21 cellular contexts compared by ENCODE assay signal in genomic region chr10:35961501-35961900, GRCh38.
A peak's percentile ranks its signal among the peaks of the same experiment; 100 is the strongest.
DNase-seq lines count a peak whose midpoint lies in the region; ATAC-seq and TF ChIP-seq lines count a peak whose summit lies in the region.
"Had no signal": no experiment of that assay in that cellular context is flagged by ENCODE, and none has a peak within 500 bp of the region (broad histone marks: within the 10 kb centered on the region; RNA-seq: fewer than 3 reads in every experiment).

No MANE protein-coding gene starts in this region.

- intact Hi-C loops in uterus (cut with DNase I; ENCODE audit: low total_unique reads) = no loop called here

- no peaks in the 10 kb centered on the region for H3K27me3 Mint-ChIP-seq in chondrocyte (ENCODE audit: low read depth)
- H3K27me3 Mint-ChIP-seq: activated naive CD4-positive, alpha-beta T cell treated with anti-CD3 and anti-CD28 coated beads, Interleukin-2, amount 50 U/mL, for 24 hours; CD8-positive, alpha-beta memory T cell; progenitor cell of endocrine pancreas; stimulated activated naive B cell treated with anti-CD40 and anti-IgM and Interleukin-4, amounts not matched to agents 10 μg/mL and 1 μg/mL and 100 μg/mL, for 72 hours had no signal

- TF ChIP-seq CTCF in AG09309 (IDR thresholded peaks at IDR 0.05; ENCODE audit: control insufficient read depth, insufficient read depth, low read depth, low read length, missing control alignments) (no peak), chondrocyte (IDR thresholded peaks at IDR 0.05) (no peak), upper lobe of left lung (IDR thresholded peaks at IDR 0.05) (no peak), uterus (IDR thresholded peaks at IDR 0.05) (no peak)

- H3K9me3 Mint-ChIP-seq in chondrocyte (ENCODE audit: low read depth) = peaks cover 13% of the 10 kb centered on the region
- H3K9me3 Mint-ChIP-seq: activated naive CD4-positive, alpha-beta T cell treated with anti-CD3 and anti-CD28 coated beads, Interleukin-2, amount 50 U/mL, for 24 hours; H9 had no signal

- H3K4me1 Mint-ChIP-seq in chondrocyte (ENCODE audit: low read depth) = peaks cover 67% of the 10 kb centered on the region
- H3K4me1 Mint-ChIP-seq: activated naive CD4-positive, alpha-beta T cell treated with anti-CD3 and anti-CD28 coated beads, Interleukin-2, amount 50 U/mL, for 24 hours; CD8-positive, alpha-beta memory T cell; stimulated activated naive B cell treated with anti-CD40 and anti-IgM and Interleukin-4, amounts not matched to agents 10 μg/mL and 1 μg/mL and 100 μg/mL, for 72 hours had no signal

- H3K9me3 ChIP-seq in upper lobe of left lung (no peaks in the 10 kb centered on the region), uterus (no peaks in the 10 kb centered on the region)

- no peaks in the 10 kb centered on the region for H3K27me3 ChIP-seq in upper lobe of left lung
- H3K27me3 ChIP-seq in uterus = no peaks in the 10 kb centered on the region

- H3K36me3 ChIP-seq in upper lobe of left lung = no peaks in the 10 kb centered on the region
- no peaks in the 10 kb centered on the region for H3K36me3 ChIP-seq in uterus

- DNase-seq in AG09309 (ENCODE audit: low read depth) (peak; percentile 10), M059J (ENCODE audit: low read depth) (peak; percentile 75), chondrocyte (ENCODE audit: low spot score) (no peak), kidney glomerular epithelial cell (lab: John Stamatoyannopoulos, UW) (peak; percentile 34), upper lobe of left lung (no peak), NCI-H748 (lab: John Stamatoyannopoulos, UW; ENCODE audit: unreplicated experiment) (no peak), uterus (no peak)
- DNase-seq: activated CD4-positive, CD25-positive, alpha-beta regulatory T cell treated with anti-CD3 and anti-CD28 coated beads, Interleukin-2, amount 50 U/mL, for 72 hours; CD8-positive, alpha-beta memory T cell; DMS79; H9; NCI-H1105 treated with DMSO at 0.1 percent for 48 hours; NCI-H2081 treated with DMSO at 0.1 percent for 48 hours; NCI-H510A treated with DMSO at 0.1 percent for 48 hours; stimulated activated CD4-positive, alpha-beta T cell treated with anti-CD3 and anti-CD28 coated beads, Interleukin-1b, Interleukin-23, amount 100 ng/mL, for 48 hours; stimulated activated naive B cell treated with anti-CD40 and anti-IgM and Interleukin-4, amounts not matched to agents 10 μg/mL and 1 μg/mL and 100 μg/mL, for 72 hours had no signal

- TF ChIP-seq POLR2A in upper lobe of left lung (IDR thresholded peaks at IDR 0.05) (no peak), uterus (IDR thresholded peaks at IDR 0.05) (no peak)

- ATAC-seq in upper lobe of left lung (ENCODE audit: low FRiP score in 2 of 2) (no peak), HG02852 (IDR thresholded peaks at IDR 0.05; ENCODE audit: unreplicated experiment) (no peak)
- ATAC-seq: stimulated activated naive B cell treated with anti-CD40 and anti-IgM and Interleukin-4, amounts not matched to agents 10 μg/mL and 1 μg/mL and 100 μg/mL, for 72 hours had no signal

- no peak for TF ChIP-seq EP300 in upper lobe of left lung (IDR thresholded peaks at IDR 0.05)

- H3K4me3 Mint-ChIP-seq in chondrocyte (ENCODE audit: unreplicated experiment) = no peak overlapping the region
- H3K4me3 Mint-ChIP-seq: activated naive CD4-positive, alpha-beta T cell treated with anti-CD3 and anti-CD28 coated beads, Interleukin-2, amount 50 U/mL, for 24 hours; CD8-positive, alpha-beta memory T cell; H9; mesothelial cell of epicardium; stimulated activated naive B cell treated with anti-CD40 and anti-IgM and Interleukin-4, amounts not matched to agents 10 μg/mL and 1 μg/mL and 100 μg/mL, for 72 hours had no signal

- H3K27ac ChIP-seq in upper lobe of left lung (no peak overlapping the region), uterus (no peak overlapping the region)
- H3K27ac ChIP-seq: RWPE1 had no signal

- WGBS in upper lobe of left lung, 2 donors = 92 to 93% methylated on average over 3 of the region's 3 CpGs

- peak overlapping the region; percentile 88 for H3K27ac Mint-ChIP-seq in chondrocyte (ENCODE audit: unreplicated experiment)
- H3K27ac Mint-ChIP-seq: activated naive CD4-positive, alpha-beta T cell treated with anti-CD3 and anti-CD28 coated beads, Interleukin-2, amount 50 U/mL, for 24 hours; CD8-positive, alpha-beta memory T cell; mesothelial cell of epicardium; progenitor cell of endocrine pancreas; stimulated activated naive B cell treated with anti-CD40 and anti-IgM and Interleukin-4, amounts not matched to agents 10 μg/mL and 1 μg/mL and 100 μg/mL, for 72 hours had no signal

- no peaks in the 10 kb centered on the region for H3K4me1 ChIP-seq in upper lobe of left lung
- H3K4me1 ChIP-seq in uterus = no peaks in the 10 kb centered on the region

- H3K36me3 Mint-ChIP-seq in chondrocyte (ENCODE audit: low read depth) = peaks cover 3% of the 10 kb centered on the region
- H3K36me3 Mint-ChIP-seq: activated naive CD4-positive, alpha-beta T cell treated with anti-CD3 and anti-CD28 coated beads, Interleukin-2, amount 50 U/mL, for 24 hours; CD8-positive, alpha-beta memory T cell; stimulated activated naive B cell treated with anti-CD40 and anti-IgM and Interleukin-4, amounts not matched to agents 10 μg/mL and 1 μg/mL and 100 μg/mL, for 72 hours had no signal

- no peak overlapping the region for H3K4me3 ChIP-seq in AG09309 (ENCODE audit: control insufficient read depth, low read depth, low read length)
- H3K4me3 ChIP-seq in upper lobe of left lung = no peak overlapping the region
- no peak overlapping the region for H3K4me3 ChIP-seq in uterus

Comparison
In these comparisons a context has a peak if more than half of its experiments do, and no peak if none do; other contexts are left out.
1. DNase-seq: peak in AG09309 (single experiment), M059J (single experiment) and kidney glomerular epithelial cell (single experiment); none in chondrocyte (single experiment), upper lobe of left lung (0 of 2), NCI-H748 (single experiment) and uterus (0 of 2).